29 cellular contexts compared by ENCODE assay signal in genomic region chr21:14582934-14583628, GRCh38. TPM values are rescaled to one million over a fixed set of nuclear protein-coding genes. Genes with fewer than 3 reads are reported as not detected.
"Had no signal": no experiment of that assay in that cellular context is flagged by ENCODE, and none has a peak within 500 bp of the region (broad histone marks: within the 10 kb centered on the region; RNA-seq: fewer than 3 reads in every experiment).

No MANE protein-coding gene starts in this region.

- H3K9me3 ChIP-seq: left lung, lower lobe of right lung, neutrophil, ovary, right atrium auricular region, right lobe of liver, tibial nerve, uterus had no signal

- H3K27me3 Mint-ChIP-seq: naive B cell; progenitor cell of endocrine pancreas; stimulated activated memory B cell treated with anti-CD40 and anti-IgM and Interleukin-4, amounts not matched to agents 10 μg/mL and 1 μg/mL and 100 μg/mL, for 72 hours; stimulated activated naive CD8-positive, alpha-beta T cell treated with anti-CD3 and anti-CD28 coated beads, Interleukin-15, amount 100 ng/mL, for 72 hours; type B pancreatic cell had no signal

- DNase-seq: hypothalamus; immature natural killer cell; kidney; left colon; left lung; lower lobe of right lung; mammary epithelial cell; mesenchymal stem cell; naive B cell; ovary; right lobe of liver; stimulated activated CD4-positive, alpha-beta T cell treated with anti-CD3 and anti-CD28 coated beads, Interleukin-1b, Interleukin-23, amount 100 ng/mL, for 48 hours; stimulated activated CD4-positive, alpha-beta T cell treated with anti-CD3 and anti-CD28 coated beads, Interleukin-2, amount 100 ng/mL, for 48 hours; stimulated activated CD4-positive, alpha-beta T cell treated with anti-CD3 and anti-CD28 coated beads, Interleukin-4, amount 100 ng/mL, for 4 hours; stimulated activated CD8-positive, alpha-beta memory T cell treated with anti-CD3 and anti-CD28 coated beads, Interleukin-4, amount 100 ng/mL, for 48 hours; stimulated activated naive CD4-positive, alpha-beta T cell treated with Interleukin-2 at 50 U/mL for 16 hours; stimulated activated naive CD8-positive, alpha-beta T cell treated with anti-CD3 and anti-CD28 coated beads, Interleukin-15, amount 100 ng/mL, for 72 hours; substantia nigra; uterus had no signal

- H3K4me1 Mint-ChIP-seq: immature natural killer cell; nephron; neural progenitor cell; stimulated activated naive CD8-positive, alpha-beta T cell treated with anti-CD3 and anti-CD28 coated beads, Interleukin-15, amount 100 ng/mL, for 72 hours had no signal

- H3K9me3 Mint-ChIP-seq: immature natural killer cell; naive B cell; nephron; neural progenitor cell; stimulated activated memory B cell treated with anti-CD40 and anti-IgM and Interleukin-4, amounts not matched to agents 10 μg/mL and 1 μg/mL and 100 μg/mL, for 72 hours; stimulated activated naive CD8-positive, alpha-beta T cell treated with anti-CD3 and anti-CD28 coated beads, Interleukin-15, amount 100 ng/mL, for 72 hours; type B pancreatic cell had no signal

- H3K27ac ChIP-seq: left lung, lower lobe of right lung, neural progenitor cell, neutrophil, ovary, right atrium auricular region, right lobe of liver, tibial nerve, uterus had no signal

- H3K36me3 ChIP-seq: left lung, lower lobe of right lung, neural progenitor cell, neutrophil, ovary, right atrium auricular region, right lobe of liver, tibial nerve, uterus had no signal

- H3K4me2 ChIP-seq: neural progenitor cell, smooth muscle cell had no signal

- H3K27me3 ChIP-seq: left lung, neural progenitor cell, neutrophil, ovary, right atrium auricular region, right lobe of liver, tibial nerve, uterus had no signal

- H3K4me3 Mint-ChIP-seq: immature natural killer cell; naive B cell; nephron; neural progenitor cell; stimulated activated memory B cell treated with anti-CD40 and anti-IgM and Interleukin-4, amounts not matched to agents 10 μg/mL and 1 μg/mL and 100 μg/mL, for 72 hours; stimulated activated naive CD8-positive, alpha-beta T cell treated with anti-CD3 and anti-CD28 coated beads, Interleukin-15, amount 100 ng/mL, for 72 hours; type B pancreatic cell had no signal

- H2AFZ ChIP-seq: neural progenitor cell had no signal

- H3K4me1 ChIP-seq: neural progenitor cell, right atrium auricular region, right lobe of liver, tibial nerve, uterus had no signal

- H3K36me3 Mint-ChIP-seq: immature natural killer cell, naive B cell, neural progenitor cell, type B pancreatic cell had no signal

- H3K27ac Mint-ChIP-seq: immature natural killer cell; naive B cell; nephron; neural progenitor cell; progenitor cell of endocrine pancreas; stimulated activated memory B cell treated with anti-CD40 and anti-IgM and Interleukin-4, amounts not matched to agents 10 μg/mL and 1 μg/mL and 100 μg/mL, for 72 hours; stimulated activated naive CD8-positive, alpha-beta T cell treated with anti-CD3 and anti-CD28 coated beads, Interleukin-15, amount 100 ng/mL, for 72 hours; type B pancreatic cell had no signal

- H3K4me3 ChIP-seq: left lung, lower lobe of right lung, neural progenitor cell, ovary, right atrium auricular region, right lobe of liver, smooth muscle cell, tibial nerve, uterus had no signal

RNA-seq across cellular contexts. Expression of gene SAMSN1, which starts 37.0 kb away (rescaled TPM):
- total RNA-seq: mammary epithelial cell, progenitor cell of endocrine pancreas, renal cortical epithelial cell had no signal
- polyA plus RNA-seq: mammary epithelial cell, smooth muscle cell had no signal
